In genomic region chr14:81533536-81534343, GRCh38 we compare ENCODE assay signal across 8 cellular contexts. TPM values are rescaled to one million over a fixed set of nuclear protein-coding genes. Genes with fewer than 3 reads are reported as not detected.
A peak's percentile ranks its signal among the peaks of the same experiment; 100 is the strongest.
DNase-seq lines count a peak whose midpoint lies in the region; ATAC-seq, FAIRE-seq and TF ChIP-seq lines count a peak whose summit lies in the region.

Gene SEL1L, minus strand, starts transcription at chr14:81533853. Its CDS starts 109 bp downstream, at chr14:81533744.

- H3K14ac ChIP-seq in trophoblast cell (ENCODE audit: low read length): peak within 1 kb of the TSS; percentile 89

- peak; percentile 95 for ATAC-seq in HG02840 (IDR thresholded peaks at IDR 0.05; ENCODE audit: low FRiP score, unreplicated experiment)
- ATAC-seq in T-cell (replicated peaks in 1 of 4): peak; percentile 94 to 98 (median 96)

- peak within 1 kb of the TSS; percentile 63 for H3K18ac ChIP-seq in trophoblast cell (ENCODE audit: low read length)

- H3K4me3 ChIP-seq in trophoblast cell (ENCODE audit: low read depth, low read length) (peak within 1 kb of the TSS; percentile 98), transverse colon (peak within 1 kb of the TSS; percentile 73 to 99 (median 94))

- peak within 1 kb of the TSS; percentile 84 to 96 (median 93) for H3K4me3 Mint-ChIP-seq in T-cell

- H3K79me2 ChIP-seq in trophoblast cell (ENCODE audit: control insufficient read depth, insufficient read depth, low read length, poor library complexity): peaks cover 8% of the 10 kb centered on the region

- H3K4me1 ChIP-seq in trophoblast cell (ENCODE audit: control insufficient read depth in 1 of 2, insufficient read depth in 2 of 2, low read length in 2 of 2) (no peaks in the 10 kb centered on the region), transverse colon (peaks cover 12 to 40% (median 19%) of the 10 kb centered on the region in 4 donors)

- intact Hi-C loops in cardiac septum (cut with DNase I): loop anchor here (5.0 kb wide), 1 partner anchor 311 kb away; the partner anchor contains the start of gene GTF2A1
- intact Hi-C loops in transverse colon (cut with DNase I; ENCODE audit: low total_unique reads): no loop called here

- peak within 1 kb of the TSS; percentile 90 for H2AFZ ChIP-seq in trophoblast cell (ENCODE audit: insufficient read depth, low read length, poor library complexity)

- H3K9me3 ChIP-seq in trophoblast cell (ENCODE audit: insufficient read depth, low read depth, low read length) (no peaks in the 10 kb centered on the region), transverse colon (no peaks in the 10 kb centered on the region)

- H3K23ac ChIP-seq in trophoblast cell (ENCODE audit: low read length): no peak within 1 kb of the TSS

- H2AK5ac ChIP-seq in trophoblast cell (ENCODE audit: low read length): peak within 1 kb of the TSS; percentile 72

- 0 to 1% (median 0%) methylated on average over 49 to 50 of the region's 50 CpGs for WGBS in adipose tissue, 3 donors
- WGBS in trophoblast cell (ENCODE audit: extremely low coverage, insufficient coverage, insufficient read length): no CpG with 5 or more reads among the region's 50 CpGs
- WGBS in transverse colon (ENCODE audit: low coverage in 1 of 2), 2 donors: 0% methylated on average over 10 to 45 of the region's 50 CpGs

- H4K91ac ChIP-seq in trophoblast cell (ENCODE audit: low read depth, low read length): peak within 1 kb of the TSS; percentile 55

- H3K4me1 Mint-ChIP-seq in T-cell: peaks cover 59 to 62% (median 62%) of the 10 kb centered on the region in 3 donors

- POLR2A ChIA-PET in T-cell (lab: Charles Lee): interaction anchor here in 1 of 2 donors (0.5 to 1.4 kb wide), 6 partner anchors 11 to 315 kb away, joined by 3 to 12 read pairs (median 5); partner anchors contain the start of gene GTF2A1

- TF ChIP-seq EP300 in transverse colon (IDR thresholded peaks at IDR 0.05; ENCODE audit: low read depth): no peak

- H3K4ac ChIP-seq in trophoblast cell (ENCODE audit: low read depth, low read length): peak within 1 kb of the TSS; percentile 90

- H4K12ac ChIP-seq in trophoblast cell (ENCODE audit: low read depth, low read length): peak within 1 kb of the TSS; percentile 93

- peak within 1 kb of the TSS; percentile 97 for H4K8ac ChIP-seq in trophoblast cell (ENCODE audit: low read depth, low read length)

- peaks cover 0 to 7% of the 10 kb centered on the region in 2 donors for H3K27me3 Mint-ChIP-seq in T-cell

- peak; percentile 68 for DNase-seq in GM12891 (ENCODE audit: insufficient read length, low spot score)
- peak; percentile 98 for DNase-seq in NCI-H1436 treated with DMSO at 0.1 percent for 48 hours (lab: John Stamatoyannopoulos, UW)
- DNase-seq in T-cell: peak; percentile 96 to 100 (median 99)
- peak; percentile 99 for DNase-seq in cardiac septum (ENCODE audit: low spot score)
- peak; percentile 100 for DNase-seq in trophoblast cell
- peak; percentile 100 for DNase-seq in transverse colon

- H3K27ac Mint-ChIP-seq in T-cell: peak within 1 kb of the TSS; percentile 80 to 84

- H3K36me3 Mint-ChIP-seq in T-cell: no peaks in the 10 kb centered on the region

- H2BK12ac ChIP-seq in trophoblast cell (ENCODE audit: low read length): no peak within 1 kb of the TSS

- no peak within 1 kb of the TSS for H3K27ac ChIP-seq in adipose tissue (ENCODE audit: low read depth, low read length)
- no peak within 1 kb of the TSS for H3K27ac ChIP-seq in trophoblast cell (ENCODE audit: low read depth, low read length)
- peak within 1 kb of the TSS; percentile 78 to 87 (median 85) for H3K27ac ChIP-seq in transverse colon

- H3K79me1 ChIP-seq in trophoblast cell (ENCODE audit: low read length): peaks cover 5% of the 10 kb centered on the region

- H3K9ac ChIP-seq in trophoblast cell (ENCODE audit: low read length): peak within 1 kb of the TSS; percentile 85

- peaks cover 0 to 4% (median 0%) of the 10 kb centered on the region in 3 donors for H3K9me3 Mint-ChIP-seq in T-cell

- FAIRE-seq in GM12891 (lab: Jason Lieb, UNC): peak; percentile 99

- CTCF ChIA-PET in T-cell (lab: Charles Lee): interaction anchor here in 1 of 2 donors (0.8 kb wide), 1 partner anchor 315 kb away, joined by 4 read pairs; no protein-coding TSS in a partner anchor

- in situ Hi-C loops in transverse colon (cut with MboI; ENCODE audit: low pct_ligation_motif_present in 1 of 4, low pct_unique_long_range_greater_than_20kb in 1 of 4, low sequenced_read_pairs in 3 of 4): no loop called here

- peak; percentile 92 for TF ChIP-seq POLR2A in GM12891 (IDR thresholded peaks at IDR 0.05; ENCODE audit: low read depth, low read length)
- TF ChIP-seq POLR2A in transverse colon (IDR thresholded peaks at IDR 0.05): peak; percentile 90

- no peak for TF ChIP-seq CTCF in transverse colon (IDR thresholded peaks at IDR 0.05)

- H3K4me2 ChIP-seq in trophoblast cell (ENCODE audit: low read length): peak within 1 kb of the TSS; percentile 79

- no peaks in the 10 kb centered on the region for H3K27me3 ChIP-seq in trophoblast cell (ENCODE audit: insufficient read depth, low read length)
- no peaks in the 10 kb centered on the region for H3K27me3 ChIP-seq in transverse colon

- peak within 1 kb of the TSS; percentile 68 for H2BK120ac ChIP-seq in trophoblast cell (ENCODE audit: insufficient read depth, low read length, poor library complexity)

- no peaks in the 10 kb centered on the region for H3K36me3 ChIP-seq in trophoblast cell (ENCODE audit: control insufficient read depth in 1 of 2, insufficient read depth in 2 of 2, low read length in 2 of 2)
- H3K36me3 ChIP-seq in transverse colon: no peaks in the 10 kb centered on the region

- H2BK5ac ChIP-seq in trophoblast cell (ENCODE audit: low read depth, low read length, poor library complexity): peak within 1 kb of the TSS; percentile 56

TF ChIP-seq in GM12891, 5 proteins besides CTCF, POLR2A, EP300 and RAD21:
- peak; percentile 95 for TF ChIP-seq POLR2AphosphoS5 (IDR thresholded peaks at IDR 0.05; ENCODE audit: low read depth, low read length)
- TF ChIP-seq PAX5 (IDR thresholded peaks at IDR 0.05; ENCODE audit: insufficient read depth, low read length, severe bottlenecking): no peak
- TF ChIP-seq TAF1 (IDR thresholded peaks at IDR 0.05; ENCODE audit: low read depth, low read length): peak; percentile 76

RNA-seq across cellular contexts. Expression of gene SEL1L, which starts in this region (rescaled TPM):
- polyA plus RNA-seq in GM12891 (2012; ENCODE audit: low read depth, missing spikeins): 13.9 TPM
- 10 to 100 TPM; 44.2 to 55.2 (median 52.7) TPM for total RNA-seq in T-cell
- 10 to 100 TPM in 2 of 3 donors, 1 to 10 TPM in 1; 8.9 to 81.7 (median 21.0) TPM for polyA plus RNA-seq in adipose tissue
- 64.8 TPM for total RNA-seq in cardiac septum
- polyA plus RNA-seq in trophoblast cell (2013): 30.1 and 30.5 TPM in 2 replicates
- 10 to 100 TPM; 29.5 to 64.8 (median 43.5) TPM for total RNA-seq in transverse colon

Comparison
In these comparisons a context has a peak if more than half of its experiments do, and no peak if none do; other contexts are left out.
1. H3K27ac ChIP-seq: peak in transverse colon (4 of 4); none in adipose tissue (single experiment) and trophoblast cell (single experiment).
2. Peak in every context shown above with its lines, with median percentiles within 50 percentile points of each other: DNase-seq.